In the genomic region with DNA sequence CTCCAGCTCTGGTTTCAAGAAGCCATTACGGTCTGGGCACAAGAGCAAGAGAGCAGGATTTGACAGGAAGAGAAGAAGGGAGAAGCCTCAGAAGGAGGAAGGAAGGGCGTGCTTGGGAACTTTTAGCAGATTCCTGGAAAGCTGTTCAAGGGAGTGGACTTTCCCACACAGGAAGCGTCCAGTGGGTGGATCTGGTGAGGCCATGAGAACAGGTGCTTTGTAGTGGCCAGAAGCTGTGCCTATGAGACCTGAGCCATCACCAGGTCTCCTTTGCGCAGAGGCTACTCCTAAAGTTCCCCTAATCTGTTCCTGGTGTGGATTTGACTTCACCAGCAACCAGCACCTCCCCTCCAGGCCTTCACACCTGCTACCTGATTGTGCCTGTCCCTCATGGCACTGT, we compare ENCODE assay signal across 1 cellular context.
TF ChIP-seq lines count a peak whose summit lies in the region.

No MANE protein-coding gene starts in this region.

TF ChIP-seq in GM12878, 131 proteins besides CTCF, POLR2A, EP300 and RAD21 (continued from another document):
- TF ChIP-seq, protein P1, sequence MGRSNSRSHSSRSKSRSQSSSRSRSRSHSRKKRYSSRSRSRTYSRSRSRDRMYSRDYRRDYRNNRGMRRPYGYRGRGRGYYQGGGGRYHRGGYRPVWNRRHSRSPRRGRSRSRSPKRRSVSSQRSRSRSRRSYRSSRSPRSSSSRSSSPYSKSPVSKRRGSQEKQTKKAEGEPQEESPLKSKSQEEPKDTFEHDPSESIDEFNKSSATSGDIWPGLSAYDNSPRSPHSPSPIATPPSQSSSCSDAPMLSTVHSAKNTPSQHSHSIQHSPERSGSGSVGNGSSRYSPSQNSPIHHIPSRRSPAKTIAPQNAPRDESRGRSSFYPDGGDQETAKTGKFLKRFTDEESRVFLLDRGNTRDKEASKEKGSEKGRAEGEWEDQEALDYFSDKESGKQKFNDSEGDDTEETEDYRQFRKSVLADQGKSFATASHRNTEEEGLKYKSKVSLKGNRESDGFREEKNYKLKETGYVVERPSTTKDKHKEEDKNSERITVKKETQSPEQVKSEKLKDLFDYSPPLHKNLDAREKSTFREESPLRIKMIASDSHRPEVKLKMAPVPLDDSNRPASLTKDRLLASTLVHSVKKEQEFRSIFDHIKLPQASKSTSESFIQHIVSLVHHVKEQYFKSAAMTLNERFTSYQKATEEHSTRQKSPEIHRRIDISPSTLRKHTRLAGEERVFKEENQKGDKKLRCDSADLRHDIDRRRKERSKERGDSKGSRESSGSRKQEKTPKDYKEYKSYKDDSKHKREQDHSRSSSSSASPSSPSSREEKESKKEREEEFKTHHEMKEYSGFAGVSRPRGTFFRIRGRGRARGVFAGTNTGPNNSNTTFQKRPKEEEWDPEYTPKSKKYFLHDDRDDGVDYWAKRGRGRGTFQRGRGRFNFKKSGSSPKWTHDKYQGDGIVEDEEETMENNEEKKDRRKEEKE (IDR thresholded peaks at IDR 0.05): no peak
- TF ChIP-seq MEF2B (IDR thresholded peaks at IDR 0.05; ENCODE audit: partially characterized antibody, poor library complexity, severe bottlenecking) (no peak), NFIC (IDR thresholded peaks at IDR 0.05; ENCODE audit: low read depth, low read length) (no peak), SREBF2 (IDR thresholded peaks at IDR 0.05; ENCODE audit: low read length) (no peak), RB1 (IDR thresholded peaks at IDR 0.05; ENCODE audit: borderline replicate concordance) (no peak), WRNIP1 (IDR thresholded peaks at IDR 0.05; ENCODE audit: borderline replicate concordance, low read depth, low read length) (no peak)
